ENCODE assay signal across 8 cellular contexts in the genomic region with DNA sequence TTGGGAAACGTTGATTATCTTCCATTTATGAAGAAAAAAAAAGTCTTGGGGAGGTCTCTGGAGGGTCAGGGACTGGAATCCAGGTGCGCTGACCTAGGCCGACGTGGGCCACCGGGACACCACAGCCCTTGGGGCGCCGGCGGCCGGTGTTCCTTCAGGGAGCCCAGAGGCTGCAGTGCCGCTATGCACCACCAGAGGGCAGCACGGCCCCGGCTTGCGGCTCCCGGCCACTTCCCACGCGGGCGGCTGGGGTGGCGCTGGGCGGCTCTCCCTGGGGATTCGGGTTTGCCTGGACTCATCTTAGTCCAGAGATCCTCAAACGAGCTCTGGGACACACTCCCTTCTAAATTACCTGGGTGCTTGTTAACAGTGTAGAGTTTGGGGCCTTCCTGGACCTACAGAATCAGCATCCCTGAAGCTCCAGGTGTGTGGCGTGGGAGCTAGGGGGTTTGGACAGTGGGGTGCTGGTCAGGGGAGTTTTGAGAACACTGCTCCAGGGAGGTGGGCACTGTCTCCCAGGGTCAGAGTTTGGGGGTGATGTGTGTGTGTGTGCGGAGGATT. TPM values are rescaled to one million over a fixed set of nuclear protein-coding genes. Genes with fewer than 3 reads are reported as not detected.
A peak's percentile ranks its signal among the peaks of the same experiment; 100 is the strongest.
DNase-seq lines count a peak whose midpoint lies in the region; ATAC-seq and TF ChIP-seq lines count a peak whose summit lies in the region.

No MANE protein-coding gene starts in this region.

- TF ChIP-seq POLR2A in Peyer's patch (IDR thresholded peaks at IDR 0.05): no peak

- peak; percentile 70 to 73 (median 70) for DNase-seq in CD4-positive, CD25-positive, alpha-beta regulatory T cell
- DNase-seq in Peyer's patch (peak; percentile 76 to 94 (median 86)), fibroblast of villous mesenchyme (ENCODE audit: low read depth) (peak; percentile 52), thoracic aorta (ENCODE audit: low spot score) (peak; percentile 30)

- no peak overlapping the region for H3K27ac ChIP-seq in CD4-positive, CD25-positive, alpha-beta regulatory T cell (ENCODE audit: insufficient read depth, low read length, poor library complexity, severe bottlenecking)
- no peak overlapping the region for H3K27ac ChIP-seq in HEK293 (ENCODE audit: extremely low read depth, low read depth, low read length)
- no peak overlapping the region for H3K27ac ChIP-seq in Peyer's patch
- no peak overlapping the region for H3K27ac ChIP-seq in neutrophil
- no peak overlapping the region for H3K27ac ChIP-seq in thoracic aorta

- POLR2A ChIA-PET in HEK293 (lab: Yijun Ruan, JAX): no interaction called here

- no peak overlapping the region for H3K4me3 ChIP-seq in CD4-positive, CD25-positive, alpha-beta regulatory T cell (ENCODE audit: low read depth, low read length)
- H3K4me3 ChIP-seq in HEK293 (ENCODE audit: low read depth, low read length) (no peak overlapping the region), Peyer's patch (no peak overlapping the region), fibroblast of villous mesenchyme (ENCODE audit: low read depth, low read length) (no peak overlapping the region), neutrophil (ENCODE audit: low read depth in 1 of 2, low read length in 1 of 2) (peak overlapping the region in 1 of 2 experiments; percentile 30), thoracic aorta (no peak overlapping the region)

- peaks cover 12 to 67% (median 43%) of the 10 kb centered on the region in 4 donors for H3K4me1 Mint-ChIP-seq in CD4-positive, CD25-positive, alpha-beta regulatory T cell
- peaks cover 21% of the 10 kb centered on the region for H3K4me1 Mint-ChIP-seq in activated T-helper 17 cell treated with anti-CD3 and anti-CD28 coated beads, Interleukin-2, amount 50 U/mL, for 72 hours

- TF ChIP-seq CTCF in HEK293 (tag by site-specific recombination; IDR thresholded peaks at IDR 0.05) (peak; percentile 86), Peyer's patch (IDR thresholded peaks at IDR 0.05) (peak; percentile 93 to 100 (median 96)), fibroblast of villous mesenchyme (IDR thresholded peaks at IDR 0.05; ENCODE audit: insufficient read depth, low read depth, low read length) (peak; percentile 98), neutrophil (IDR thresholded peaks at IDR 0.05) (peak; percentile 98), thoracic aorta (IDR thresholded peaks at IDR 0.05) (peak; percentile 99)

- H3K27me3 ChIP-seq in CD4-positive, CD25-positive, alpha-beta regulatory T cell (ENCODE audit: control insufficient read depth, insufficient read depth, low read length): no peaks in the 10 kb centered on the region
- no peaks in the 10 kb centered on the region for H3K27me3 ChIP-seq in Peyer's patch
- no peaks in the 10 kb centered on the region for H3K27me3 ChIP-seq in neutrophil
- H3K27me3 ChIP-seq in thoracic aorta (replicated peaks; ENCODE audit: insufficient read depth): no peaks in the 10 kb centered on the region

- H3K27ac Mint-ChIP-seq in CD4-positive, CD25-positive, alpha-beta regulatory T cell: peak overlapping the region; percentile 9 to 87 (median 36)
- peak overlapping the region; percentile 88 for H3K27ac Mint-ChIP-seq in activated T-helper 17 cell treated with anti-CD3 and anti-CD28 coated beads, Interleukin-2, amount 50 U/mL, for 72 hours

- no peaks in the 10 kb centered on the region for H3K36me3 ChIP-seq in CD4-positive, CD25-positive, alpha-beta regulatory T cell (ENCODE audit: control insufficient read depth, insufficient read depth, low read length)
- H3K36me3 ChIP-seq in HEK293 (ENCODE audit: control insufficient read depth in 2 of 2, insufficient read depth in 1 of 2, low read length in 2 of 2) (no peaks in the 10 kb centered on the region), Peyer's patch (no peaks in the 10 kb centered on the region), neutrophil (no peaks in the 10 kb centered on the region), thoracic aorta (no peaks in the 10 kb centered on the region)

- H3K27me3 Mint-ChIP-seq in CD4-positive, CD25-positive, alpha-beta regulatory T cell: no peaks in the 10 kb centered on the region
- H3K27me3 Mint-ChIP-seq in activated T-helper 17 cell treated with anti-CD3 and anti-CD28 coated beads, Interleukin-2, amount 50 U/mL, for 72 hours: peaks cover 5% of the 10 kb centered on the region

- CTCF ChIA-PET in HEK293 (lab: Yijun Ruan, JAX): interaction anchor here (0.6 to 5.5 kb wide), 33 partner anchors 9 to 632 kb away, joined by 3 to 105 read pairs (median 4); a partner anchor contains a TSS

- peak; percentile 25 to 33 for ATAC-seq in CD4-positive, CD25-positive, alpha-beta regulatory T cell (ENCODE audit: low read depth in 2 of 2)
- no peak for ATAC-seq in activated T-helper 17 cell treated with anti-CD3 and anti-CD28 coated beads, Interleukin-2, amount 50 U/mL, for 72 hours (replicated peaks)
- peak; percentile 12 for ATAC-seq in thoracic aorta (ENCODE audit: insufficient number of reproducible peaks, low FRiP score, low read depth)
- no peak for ATAC-seq in HG03159 (IDR thresholded peaks at IDR 0.05; ENCODE audit: unreplicated experiment)

- peak overlapping the region in 2 of 4 donors; percentile 21 to 22 for H3K4me3 Mint-ChIP-seq in CD4-positive, CD25-positive, alpha-beta regulatory T cell
- H3K4me3 Mint-ChIP-seq in activated T-helper 17 cell treated with anti-CD3 and anti-CD28 coated beads, Interleukin-2, amount 50 U/mL, for 72 hours: peak overlapping the region; percentile 46

- H3K9me3 ChIP-seq in CD4-positive, CD25-positive, alpha-beta regulatory T cell (ENCODE audit: control insufficient read depth in 2 of 2, low read length in 2 of 2): no peaks in the 10 kb centered on the region
- H3K9me3 ChIP-seq in HEK293 (ENCODE audit: control insufficient read depth, insufficient read depth, low read depth, low read length) (no peaks in the 10 kb centered on the region), Peyer's patch (no peaks in the 10 kb centered on the region), neutrophil (no peaks in the 10 kb centered on the region), thoracic aorta (no peaks in the 10 kb centered on the region)

- H3K4me1 ChIP-seq in CD4-positive, CD25-positive, alpha-beta regulatory T cell (ENCODE audit: control insufficient read depth, insufficient read depth, low read length, poor library complexity, severe bottlenecking): peaks cover 52% of the 10 kb centered on the region
- peaks cover 9% of the 10 kb centered on the region for H3K4me1 ChIP-seq in HEK293 (ENCODE audit: control insufficient read depth, insufficient read depth, low read length)
- H3K4me1 ChIP-seq in Peyer's patch: peaks cover 0 to 7% (median 3%) of the 10 kb centered on the region in 4 donors
- H3K4me1 ChIP-seq in neutrophil (ENCODE audit: control insufficient read depth in 1 of 2, insufficient read depth in 1 of 2, low read depth in 1 of 2, low read length in 1 of 2): peaks cover 88 to 93% of the 10 kb centered on the region in 2 experiments
- H3K4me1 ChIP-seq in thoracic aorta (ENCODE audit: control insufficient read depth in 1 of 2, low read depth in 2 of 2): peaks cover 0 to 9% of the 10 kb centered on the region in 2 donors

- H3K36me3 Mint-ChIP-seq in CD4-positive, CD25-positive, alpha-beta regulatory T cell: no peaks in the 10 kb centered on the region
- H3K36me3 Mint-ChIP-seq in activated T-helper 17 cell treated with anti-CD3 and anti-CD28 coated beads, Interleukin-2, amount 50 U/mL, for 72 hours (ENCODE audit: low read depth): no peaks in the 10 kb centered on the region

- peaks cover 0 to 2% (median 0%) of the 10 kb centered on the region in 7 donors for H3K9me3 Mint-ChIP-seq in CD4-positive, CD25-positive, alpha-beta regulatory T cell
- H3K9me3 Mint-ChIP-seq in activated T-helper 17 cell treated with anti-CD3 and anti-CD28 coated beads, Interleukin-2, amount 50 U/mL, for 72 hours: no peaks in the 10 kb centered on the region

TF ChIP-seq in HEK293, 187 proteins besides CTCF, POLR2A, EP300 and RAD21 (continues in another document):
- TF ChIP-seq ZEB2 (tag by site-specific recombination; IDR thresholded peaks at IDR 0.05): peak; percentile 62; the same call in 1 of the 2 replicates
- peak; percentile 56 for TF ChIP-seq ZNF654 (tag by site-specific recombination; IDR thresholded peaks at IDR 0.05; ENCODE audit: low read depth)
- 0 out of 2 replicates have a peak, but pooled peaks have one; percentile 13 for TF ChIP-seq SP3 (tag by site-specific recombination; IDR thresholded peaks at IDR 0.05)
- TF ChIP-seq KLF9 (tag by site-specific recombination; IDR thresholded peaks at IDR 0.05; ENCODE audit: low read depth): no peak
- TF ChIP-seq ZNF600 (tag by site-specific recombination; IDR thresholded peaks at IDR 0.05): no peak
- TF ChIP-seq MEIS1 (CRISPR knock-in tag; IDR thresholded peaks at IDR 0.05; ENCODE audit: borderline replicate concordance): no peak
- TF ChIP-seq EGR2 (tag by site-specific recombination; IDR thresholded peaks at IDR 0.05; ENCODE audit: low read depth): peak; percentile 72
- no peak for TF ChIP-seq MZF1 (tag by site-specific recombination; IDR thresholded peaks at IDR 0.05; ENCODE audit: borderline replicate concordance)
- 0 out of 2 replicates have a peak, but pooled peaks have one; percentile 28 for TF ChIP-seq ZBTB8A (tag by site-specific recombination; IDR thresholded peaks at IDR 0.05)
- no peak for TF ChIP-seq ZNF426 (tag by site-specific recombination; IDR thresholded peaks at IDR 0.05)
- no peak for TF ChIP-seq ZNF701 (tag by site-specific recombination; IDR thresholded peaks at IDR 0.05)
- TF ChIP-seq ZBTB21 (tag by site-specific recombination; IDR thresholded peaks at IDR 0.05): no peak
- no peak for TF ChIP-seq ZNF510 (tag by site-specific recombination; IDR thresholded peaks at IDR 0.05; ENCODE audit: insufficient replicate concordance)
- TF ChIP-seq IKZF3 (tag by site-specific recombination; IDR thresholded peaks at IDR 0.05): 0 out of 2 replicates have a peak, but pooled peaks have one; percentile 46

RNA-seq across cellular contexts. Expression of a gene that starts 23.0 kb away (rescaled TPM):
- 1.1 TPM for total RNA-seq in CD4-positive, CD25-positive, alpha-beta regulatory T cell
- polyA plus RNA-seq in CD4-positive, CD25-positive, alpha-beta regulatory T cell: 1 to 10 TPM in 3 of 4 donors, under 1 TPM in 1; 0.98 to 3.0 (median 1.7) TPM
- total RNA-seq in Peyer's patch (not detected), fibroblast of villous mesenchyme (not detected in 2 replicates), thoracic aorta (not detected)
- total RNA-seq in activated T-helper 17 cell treated with anti-CD3 and anti-CD28 coated beads, Interleukin-2, amount 50 U/mL, for 72 hours: not detected

Comparison
In these comparisons a context has a peak if more than half of its experiments do, and no peak if none do; other contexts are left out.
1. ATAC-seq: peak in CD4-positive, CD25-positive, alpha-beta regulatory T cell (2 of 2) and thoracic aorta (single experiment); none in activated T-helper 17 cell treated with anti-CD3 and anti-CD28 coated beads, Interleukin-2, amount 50 U/mL, for 72 hours (single experiment) and HG03159 (single experiment).
2. DNase-seq: peak in every context shown above with its lines; median percentile 86 in Peyer's patch; 70 in CD4-positive, CD25-positive, alpha-beta regulatory T cell; 52 in fibroblast of villous mesenchyme; 30 in thoracic aorta.
3. Peak in every context shown above with its lines, with median percentiles within 50 percentile points of each other: CTCF ChIP-seq.